Comparison of ENCODE assay signal across 8 cellular contexts in the genomic region with DNA sequence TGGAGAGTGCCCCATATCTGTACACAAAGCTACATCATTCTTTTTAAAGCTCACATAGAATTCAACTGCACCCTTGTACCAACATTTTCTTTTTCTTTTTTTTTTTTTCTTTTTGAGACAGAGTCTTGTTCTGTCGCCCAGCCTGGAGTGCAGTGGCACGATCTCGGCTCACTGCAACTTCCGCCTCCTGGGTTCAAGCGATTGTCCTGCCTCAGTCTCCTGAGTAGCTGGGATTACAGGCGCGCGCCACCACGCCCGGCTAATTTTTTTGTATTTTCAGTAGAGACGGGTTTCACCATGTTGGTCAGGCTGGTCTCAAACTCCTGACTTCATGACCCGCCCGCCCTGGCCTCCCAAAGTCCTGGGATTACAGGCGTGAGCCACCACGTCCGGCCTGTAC. TPM values are rescaled to one million over a fixed set of nuclear protein-coding genes. Genes with fewer than 3 reads are reported as not detected.
A peak's percentile ranks its signal among the peaks of the same experiment; 100 is the strongest.
DNase-seq lines count a peak whose midpoint lies in the region; TF ChIP-seq lines count a peak whose summit lies in the region.
"Not testable (repeated sequence)": the region's sequence is repeated elsewhere in the genome, so short reads cannot be mapped to it uniquely, and the experiment has no call there.

No MANE protein-coding gene starts in this region.

- H3K4me1 Mint-ChIP-seq in Caco-2 (ENCODE audit: low read depth, unreplicated experiment), result peaks cover 12% of the 10 kb centered on the region
- H3K4me1 Mint-ChIP-seq in activated CD4-positive, alpha-beta T cell treated with anti-CD3 and anti-CD28 coated beads, Interleukin-2, amount 10 ng/mL, durations not matched to agents 7 days and 5 days, result peaks cover 25% of the 10 kb centered on the region
- H3K4me1 Mint-ChIP-seq in MCF 10A (ENCODE audit: insufficient read depth, unreplicated experiment), result not testable (repeated sequence)

- H3K36me3 ChIP-seq in Caco-2 (ENCODE audit: control insufficient read depth, insufficient read depth, low read length); Loucy (ENCODE audit: insufficient read depth, low read length); mesendoderm (ENCODE audit: control insufficient read depth, insufficient read depth, low read length); vagina: not testable (repeated sequence)

- H3K27me3 Mint-ChIP-seq in Caco-2 (ENCODE audit: insufficient read depth, unreplicated experiment); activated CD4-positive, alpha-beta T cell treated with anti-CD3 and anti-CD28 coated beads, Interleukin-2, amount 10 ng/mL, durations not matched to agents 7 days and 5 days; MCF 10A (ENCODE audit: insufficient read depth, unreplicated experiment): not testable (repeated sequence)

- H3K4me2 ChIP-seq in Loucy (ENCODE audit: low read depth, low read length, poor library complexity, severe bottlenecking) (peak overlapping the region; percentile 73), mesendoderm (ENCODE audit: low read length) (peak overlapping the region; percentile 70)

- not testable (repeated sequence) for DNase-seq in Caco-2; activated CD4-positive, alpha-beta T cell treated with anti-CD3 and anti-CD28 coated beads, Interleukin-2, amount 10 ng/mL, durations not matched to agents 7 days and 5 days; MCF 10A (ENCODE audit: unreplicated experiment); fibroblast of villous mesenchyme (ENCODE audit: low read depth); mesendoderm; retinal pigment epithelial cell (ENCODE audit: low read depth); vagina (ENCODE audit: extremely low spot score in 2 of 2)

- not testable (repeated sequence) for H2BK15ac ChIP-seq in mesendoderm (replicated peaks; ENCODE audit: low read depth)

- not testable (repeated sequence) for H3K9me3 Mint-ChIP-seq in Caco-2 (ENCODE audit: unreplicated experiment); activated CD4-positive, alpha-beta T cell treated with anti-CD3 and anti-CD28 coated beads, Interleukin-2, amount 10 ng/mL, durations not matched to agents 7 days and 5 days; MCF 10A (ENCODE audit: unreplicated experiment)

- not testable (repeated sequence) for H2BK5ac ChIP-seq in mesendoderm (ENCODE audit: low read length)

- H4K5ac ChIP-seq in mesendoderm (ENCODE audit: low read length), result not testable (repeated sequence)

- H3K18ac ChIP-seq in mesendoderm (ENCODE audit: low read length), result not testable (repeated sequence)

- H3K4me3 Mint-ChIP-seq in Caco-2 (ENCODE audit: unreplicated experiment) (peak overlapping the region; percentile 78), MCF 10A (ENCODE audit: unreplicated experiment) (peak overlapping the region; percentile 87)
- H3K4me3 Mint-ChIP-seq in activated CD4-positive, alpha-beta T cell treated with anti-CD3 and anti-CD28 coated beads, Interleukin-2, amount 10 ng/mL, durations not matched to agents 7 days and 5 days, result peak overlapping the region; percentile 82

- H3K23ac ChIP-seq in mesendoderm (ENCODE audit: low read length), result not testable (repeated sequence)

- not testable (repeated sequence) for H4K8ac ChIP-seq in mesendoderm (ENCODE audit: low read depth, low read length)

- not testable (repeated sequence) for H3K4ac ChIP-seq in mesendoderm (ENCODE audit: low read depth, low read length)

- H3K9ac ChIP-seq in Loucy (ENCODE audit: low read depth, low read length, poor library complexity, severe bottlenecking) (peak overlapping the region; percentile 93), mesendoderm (ENCODE audit: low read length) (peak overlapping the region; percentile 79)

- peak overlapping the region; percentile 22 for H3K56ac ChIP-seq in mesendoderm (ENCODE audit: low read length)

- not testable (repeated sequence) for H3K9me2 ChIP-seq in Loucy (replicated peaks; ENCODE audit: low read depth, low read length)

- H3K4me3 ChIP-seq in Caco-2 (ENCODE audit: low read depth, low read length) (peak overlapping the region; percentile 62), Loucy (ENCODE audit: low read length, poor library complexity, severe bottlenecking) (peak overlapping the region; percentile 77), fibroblast of villous mesenchyme (ENCODE audit: low read depth, low read length) (peak overlapping the region; percentile 75), retinal pigment epithelial cell (ENCODE audit: low read length) (peak overlapping the region; percentile 70), vagina (peak overlapping the region; percentile 71 to 92)
- H3K4me3 ChIP-seq in mesendoderm (ENCODE audit: low read length), result not testable (repeated sequence)

- not testable (repeated sequence) for H2AFZ ChIP-seq in Loucy (ENCODE audit: low read length)

- H3K27ac Mint-ChIP-seq in Caco-2 (ENCODE audit: unreplicated experiment), result peak overlapping the region; percentile 39
- peak overlapping the region; percentile 85 for H3K27ac Mint-ChIP-seq in activated CD4-positive, alpha-beta T cell treated with anti-CD3 and anti-CD28 coated beads, Interleukin-2, amount 10 ng/mL, durations not matched to agents 7 days and 5 days
- peak overlapping the region; percentile 16 for H3K27ac Mint-ChIP-seq in MCF 10A (ENCODE audit: low read depth, unreplicated experiment)

- POLR2A ChIA-PET in Caco-2 (lab: Charles Lee), result interaction anchor here (0.6 to 1.8 kb wide), 2 partner anchors 31 to 967 kb away, joined by 3 to 14 read pairs; partner anchors contain the start of genes RAB43 and RUVBL1
- POLR2A ChIA-PET in activated CD4-positive, alpha-beta T cell treated with anti-CD3 and anti-CD28 coated beads, Interleukin-2, amount 10 ng/mL, durations not matched to agents 7 days and 5 days (lab: Charles Lee), result interaction anchor here (0.6 kb wide), 1 partner anchor 30 kb away, joined by 4 read pairs; the partner anchor contains the start of gene RUVBL1
- POLR2A ChIA-PET in MCF 10A (lab: Yijun Ruan, JAX), result interaction anchor here (0.6 to 2.9 kb wide), 5 partner anchors 19 to 150 kb away, joined by 3 to 40 read pairs (median 4); partner anchors contain the start of gene RUVBL1

- H3K9me3 ChIP-seq in Caco-2; Loucy (ENCODE audit: insufficient read depth, low read depth, low read length); vagina: not testable (repeated sequence)

- CTCF ChIA-PET in Caco-2 (lab: Charles Lee), result not testable (repeated sequence)
- CTCF ChIA-PET in activated CD4-positive, alpha-beta T cell treated with anti-CD3 and anti-CD28 coated beads, Interleukin-2, amount 10 ng/mL, durations not matched to agents 7 days and 5 days (lab: Charles Lee), result interaction anchor here (0.6 to 1.1 kb wide), 4 partner anchors 30 to 558 kb away, joined by 3 to 4 read pairs (median 3); partner anchors contain the start of gene RUVBL1
- CTCF ChIA-PET in MCF 10A (lab: Yijun Ruan, JAX), result interaction anchor here (0.7 to 1.2 kb wide), 6 partner anchors 8 to 454 kb away, joined by 3 to 6 read pairs (median 3); no protein-coding TSS in a partner anchor

- H3K27me3 ChIP-seq in Caco-2 (replicated peaks; ENCODE audit: control insufficient read depth, insufficient read depth, low read length); Loucy (ENCODE audit: insufficient read depth, low read length, poor library complexity, severe bottlenecking); mesendoderm (ENCODE audit: insufficient read depth, low read length, poor library complexity); vagina: not testable (repeated sequence)

- H4K20me1 ChIP-seq in Loucy (ENCODE audit: insufficient read depth, low read length, poor library complexity, severe bottlenecking), result not testable (repeated sequence)

- not testable (repeated sequence) for TF ChIP-seq POLR2A in vagina (IDR thresholded peaks at IDR 0.05)

- H2BK120ac ChIP-seq in mesendoderm (ENCODE audit: low read depth, low read length), result not testable (repeated sequence)

- BruUV-seq in Caco-2 (replicated peaks; lab: Mats Ljungman, UMichigan), result TSS peak; percentile 43
- not testable (repeated sequence) for BruUV-seq in MCF 10A (replicated peaks; lab: Mats Ljungman, UMichigan)

- H3K4me1 ChIP-seq in Caco-2; Loucy (ENCODE audit: insufficient read depth, low read length, poor library complexity, severe bottlenecking); mesendoderm (ENCODE audit: control insufficient read depth, low read depth, low read length): not testable (repeated sequence)
- H3K4me1 ChIP-seq in vagina, result peaks cover 11% of the 10 kb centered on the region

- not testable (repeated sequence) for H3F3A ChIP-seq in Loucy (ENCODE audit: low read depth)

- H3K79me2 ChIP-seq in Loucy (ENCODE audit: insufficient read depth, low read length), result peaks cover 27% of the 10 kb centered on the region
- not testable (repeated sequence) for H3K79me2 ChIP-seq in mesendoderm (ENCODE audit: control insufficient read depth, insufficient read depth, low read length)

- peaks cover 14% of the 10 kb centered on the region for H3K36me3 Mint-ChIP-seq in Caco-2 (ENCODE audit: insufficient read depth, unreplicated experiment)
- H3K36me3 Mint-ChIP-seq in activated CD4-positive, alpha-beta T cell treated with anti-CD3 and anti-CD28 coated beads, Interleukin-2, amount 10 ng/mL, durations not matched to agents 7 days and 5 days (ENCODE audit: low read depth), result peaks cover 23% of the 10 kb centered on the region
- H3K36me3 Mint-ChIP-seq in MCF 10A (ENCODE audit: insufficient read depth, unreplicated experiment), result not testable (repeated sequence)

- H3K27ac ChIP-seq in mesendoderm (ENCODE audit: low read depth, low read length), result not testable (repeated sequence)
- H3K27ac ChIP-seq in vagina, result peak overlapping the region; percentile 76

- TF ChIP-seq CTCF in Caco-2 (IDR thresholded peaks at IDR 0.05; ENCODE audit: insufficient read depth in 1 of 2, low read depth in 1 of 2, low read length in 1 of 2, severe bottlenecking in 1 of 2, unreplicated experiment in 1 of 2); Loucy (conservative IDR thresholded peaks at IDR 0.05; ENCODE audit: low read length); MCF 10A (IDR thresholded peaks at IDR 0.05; ENCODE audit: unreplicated experiment); fibroblast of villous mesenchyme (IDR thresholded peaks at IDR 0.05; ENCODE audit: insufficient read depth, low read depth, low read length); retinal pigment epithelial cell (conservative IDR thresholded peaks at IDR 0.05; ENCODE audit: low read depth, low read length); vagina (IDR thresholded peaks at IDR 0.05): not testable (repeated sequence)

- intact Hi-C loops in Caco-2 (cut with micrococcal nuclease; ENCODE audit: unreplicated experiment); MCF 10A (cut with micrococcal nuclease); vagina (cut with DNase I): not testable (repeated sequence)

- not testable (repeated sequence) for H3K79me1 ChIP-seq in mesendoderm (ENCODE audit: low read length)

- no CpG with 5 or more reads among the region's 16 CpGs for WGBS in mesendoderm (ENCODE audit: extremely low coverage, insufficient coverage, low lambda C conversion rate)

- not testable (repeated sequence) for H2AK5ac ChIP-seq in mesendoderm (ENCODE audit: low read length)

RNA-seq across cellular contexts. Expression of gene EEFSEC, which starts 1.1 kb away (rescaled TPM):
- 13.8 and 14.0 TPM in 2 replicates for total RNA-seq in Caco-2 (2022)
- 10 to 100 TPM; 16.6 to 17.1 TPM for total RNA-seq in activated CD4-positive, alpha-beta T cell treated with anti-CD3 and anti-CD28 coated beads, Interleukin-2, amount 10 ng/mL, durations not matched to agents 7 days and 5 days
- total RNA-seq in MCF 10A (2022), result 12.2 and 14.6 TPM in 2 replicates
- 3.0 and 6.1 TPM in 2 replicates for total RNA-seq in fibroblast of villous mesenchyme
- 8.1 TPM for polyA plus RNA-seq in mesendoderm (2013, experiment 1 of 2)
- polyA plus RNA-seq in mesendoderm (2013, experiment 2 of 2), result 8.9 TPM
- total RNA-seq in vagina, result 24.6 TPM

RNA-seq across cellular contexts. Expression of gene RUVBL1, which starts 30.7 kb away (rescaled TPM):
- total RNA-seq in Caco-2 (2022), result 53.3 and 56.4 TPM in 2 replicates
- 10 to 100 TPM; 58.3 to 58.7 TPM for total RNA-seq in activated CD4-positive, alpha-beta T cell treated with anti-CD3 and anti-CD28 coated beads, Interleukin-2, amount 10 ng/mL, durations not matched to agents 7 days and 5 days
- total RNA-seq in MCF 10A (2022), result 88.1 and 114 TPM in 2 replicates
- total RNA-seq in fibroblast of villous mesenchyme, result 56.4 and 83.8 TPM in 2 replicates
- 80.0 TPM for polyA plus RNA-seq in mesendoderm (2013, experiment 1 of 2)
- polyA plus RNA-seq in mesendoderm (2013, experiment 2 of 2), result 79.2 TPM
- total RNA-seq in vagina, result 26.0 TPM

Comparison
In these comparisons a context has a peak if more than half of its experiments do, and no peak if none do; other contexts are left out.
1. H3K27ac Mint-ChIP-seq: peak in every context shown above with its lines; median percentile 85 in activated CD4-positive, alpha-beta T cell treated with anti-CD3 and anti-CD28 coated beads, Interleukin-2, amount 10 ng/mL, durations not matched to agents 7 days and 5 days; 39 in Caco-2; 16 in MCF 10A.